1 cellular context compared by ENCODE assay signal in genomic region chr15:75058127-75058905, GRCh38.
TF ChIP-seq lines count a peak whose summit lies in the region.

No MANE protein-coding gene starts in this region.

TF ChIP-seq in IMR-90, 13 proteins besides CTCF, POLR2A, EP300 and RAD21:
- TF ChIP-seq RCOR1 (IDR thresholded peaks at IDR 0.05; ENCODE audit: insufficient replicate concordance, low read length): no peak
- TF ChIP-seq SMC3 (IDR thresholded peaks at IDR 0.05; ENCODE audit: low read depth, low read length): no peak
- no peak for TF ChIP-seq ELK1 (IDR thresholded peaks at IDR 0.05; ENCODE audit: borderline replicate concordance, low read depth, low read length)
- no peak for TF ChIP-seq RFX5 (IDR thresholded peaks at IDR 0.05; ENCODE audit: low read depth, low read length)
- no peak for TF ChIP-seq MXI1 (IDR thresholded peaks at IDR 0.05; ENCODE audit: borderline replicate concordance, low read depth, low read length)
- no peak for TF ChIP-seq MAZ (IDR thresholded peaks at IDR 0.05; ENCODE audit: borderline replicate concordance, low read depth, low read length)
- TF ChIP-seq USF2 (IDR thresholded peaks at IDR 0.05; ENCODE audit: low read depth, low read length): no peak
- TF ChIP-seq CEBPB (IDR thresholded peaks at IDR 0.05; ENCODE audit: low read depth, low read length): no peak
- TF ChIP-seq CHD1 (IDR thresholded peaks at IDR 0.05; ENCODE audit: low read depth, low read length): no peak
- TF ChIP-seq NFE2L2 (IDR thresholded peaks at IDR 0.05; ENCODE audit: low read depth, low read length): no peak
- no peak for TF ChIP-seq MAFK (IDR thresholded peaks at IDR 0.05; ENCODE audit: low read depth, low read length)
- no peak for TF ChIP-seq BHLHE40 (IDR thresholded peaks at IDR 0.05; ENCODE audit: low read depth, low read length)
- TF ChIP-seq FOS (IDR thresholded peaks at IDR 0.05; ENCODE audit: low read depth, low read length): no peak
